ENCODE assay signal across 13 cellular contexts in the genomic region with DNA sequence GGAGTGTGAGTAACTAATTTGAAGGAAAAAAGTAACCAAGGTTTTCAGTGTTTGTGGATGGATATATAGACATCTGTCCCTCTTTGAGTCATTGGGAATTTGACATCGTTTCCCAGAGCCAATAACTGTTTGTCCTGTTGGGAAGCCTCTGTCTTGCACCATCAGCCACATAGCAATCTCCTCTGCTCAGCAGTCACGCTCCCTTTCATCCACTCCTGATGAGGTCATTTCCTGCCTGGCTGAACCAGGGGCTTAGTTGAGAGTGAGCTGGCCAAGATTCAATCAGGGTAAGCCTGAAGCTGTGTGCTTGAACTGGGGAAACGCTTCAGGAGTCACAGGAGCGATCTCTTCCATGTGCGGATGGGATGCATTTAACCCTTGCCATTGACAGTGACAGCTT.
DNase-seq lines count a peak whose midpoint lies in the region; ATAC-seq, FAIRE-seq and TF ChIP-seq lines count a peak whose summit lies in the region.
"Had no signal": no experiment of that assay in that cellular context is flagged by ENCODE, and none has a peak within 500 bp of the region (broad histone marks: within the 10 kb centered on the region; RNA-seq: fewer than 3 reads in every experiment).

No MANE protein-coding gene starts in this region.

- TF ChIP-seq CTCF in brain microvascular endothelial cell (IDR thresholded peaks at IDR 0.05; ENCODE audit: low read depth, low read length, missing control alignments), result no peak
- no peak for TF ChIP-seq CTCF in CD4-positive, alpha-beta T cell (IDR thresholded peaks at IDR 0.05)

- H3K9me3 Mint-ChIP-seq in CD4-positive, alpha-beta T cell, result peaks cover 10% of the 10 kb centered on the region
- H3K9me3 Mint-ChIP-seq: activated T-cell treated with anti-CD3 and anti-CD28 coated beads, Interleukin-2, amount 50 U/mL, for 4 hours had no signal

- H3K36me3 Mint-ChIP-seq in CD4-positive, alpha-beta T cell (ENCODE audit: low read depth), result no peaks in the 10 kb centered on the region
- H3K36me3 Mint-ChIP-seq: CD8-positive, alpha-beta memory T cell had no signal

- H3K27ac Mint-ChIP-seq in CD4-positive, alpha-beta T cell, result no peak overlapping the region
- H3K27ac Mint-ChIP-seq: CD8-positive, alpha-beta memory T cell had no signal

- in situ Hi-C loops in brain microvascular endothelial cell (cut with HindIII; ENCODE audit: low pct_ligation_motif_present, low sequenced_read_pairs), result no loop called here

- no peak overlapping the region for H3K4me3 Mint-ChIP-seq in CD4-positive, alpha-beta T cell
- H3K4me3 Mint-ChIP-seq: activated T-cell treated with anti-CD3 and anti-CD28 coated beads, Interleukin-2, amount 50 U/mL, for 4 hours; CD8-positive, alpha-beta memory T cell had no signal

- H3K27me3 Mint-ChIP-seq in CD4-positive, alpha-beta T cell, result peaks cover 10% of the 10 kb centered on the region

- FAIRE-seq in HTR-8/SVneo (lab: Jason Lieb, UNC), result peak; percentile 74

- H3K9me3 ChIP-seq in CD4-positive, alpha-beta T cell (ENCODE audit: control insufficient read depth, low read length), result peaks cover 10% of the 10 kb centered on the region

- intact Hi-C loops in CD4-positive, alpha-beta T cell (cut with DNase I, micrococcal nuclease), result no loop called here

- ATAC-seq in CD4-positive, alpha-beta T cell (ENCODE audit: poor library complexity), result no peak
- ATAC-seq in GM21723 (IDR thresholded peaks at IDR 0.05; ENCODE audit: unreplicated experiment), result no peak
- ATAC-seq: activated T-cell treated with anti-CD3 and anti-CD28 coated beads, Interleukin-2, amount 50 U/mL, for 4 hours had no signal

- DNase-seq in AG08395 (ENCODE audit: low spot score) (peak; percentile 97), HTR-8/SVneo (ENCODE audit: insufficient read length, low spot score) (peak; percentile 59), brain microvascular endothelial cell (peak; percentile 72), kidney glomerular epithelial cell (lab: John Stamatoyannopoulos, UW) (peak; percentile 98), NCI-H2196 treated with DMSO at 0.1 percent for 48 hours (lab: John Stamatoyannopoulos, UW; ENCODE audit: unreplicated experiment) (no peak), cortex of kidney (lab: John Stamatoyannopoulos, UW) (no peak)
- DNase-seq in CD4-positive, alpha-beta T cell, result no peak
- DNase-seq: activated T-cell treated with anti-CD3 and anti-CD28 coated beads, Interleukin-2, amount 50 U/mL, for 4 hours; CD8-positive, alpha-beta memory T cell; dorsolateral prefrontal cortex; NCI-H2171 treated with DMSO at 0.1 percent for 48 hours; stomach had no signal

- CTCF ChIA-PET in CD4-positive, alpha-beta T cell (lab: Charles Lee), result no interaction called here

- no peaks in the 10 kb centered on the region for H3K36me3 ChIP-seq in brain microvascular endothelial cell (replicated peaks)
- H3K36me3 ChIP-seq: stomach had no signal

- no peak overlapping the region for H3K4me3 ChIP-seq in brain microvascular endothelial cell (ENCODE audit: low read depth, low read length)
- H3K4me3 ChIP-seq: dorsolateral prefrontal cortex, stomach had no signal

- H3K27ac ChIP-seq in brain microvascular endothelial cell, result no peak overlapping the region
- H3K27ac ChIP-seq in CD4-positive, alpha-beta T cell (ENCODE audit: low read depth, low read length), result no peak overlapping the region
- H3K27ac ChIP-seq: dorsolateral prefrontal cortex, stomach had no signal

- POLR2A ChIA-PET in CD4-positive, alpha-beta T cell (lab: Charles Lee), result no interaction called here

- H3K4me1 Mint-ChIP-seq in CD4-positive, alpha-beta T cell (ENCODE audit: low read depth), result no peaks in the 10 kb centered on the region
- H3K4me1 Mint-ChIP-seq: CD8-positive, alpha-beta memory T cell had no signal

- H3K27me3 ChIP-seq in brain microvascular endothelial cell (replicated peaks), result no peaks in the 10 kb centered on the region
- H3K27me3 ChIP-seq in CD4-positive, alpha-beta T cell (ENCODE audit: control insufficient read depth, insufficient read depth, low read length), result peaks cover 4% of the 10 kb centered on the region
- H3K27me3 ChIP-seq: stomach had no signal

Comparison
In these comparisons a context has a peak if more than half of its experiments do, and no peak if none do; other contexts are left out.
1. DNase-seq: peak in AG08395 (single experiment), HTR-8/SVneo (single experiment), brain microvascular endothelial cell (single experiment) and kidney glomerular epithelial cell (single experiment); none in NCI-H2196 treated with DMSO at 0.1 percent for 48 hours (single experiment), CD4-positive, alpha-beta T cell (0 of 10) and cortex of kidney (single experiment).